ENCODE assay signal across 4 cellular contexts in genomic region chr1:201093561-201093960, GRCh38. TPM values are rescaled to one million over a fixed set of nuclear protein-coding genes. Genes with fewer than 3 reads are reported as not detected.
"Had no signal": no experiment of that assay in that cellular context is flagged by ENCODE, and none has a peak within 500 bp of the region (broad histone marks: within the 10 kb centered on the region; RNA-seq: fewer than 3 reads in every experiment).

No MANE protein-coding gene starts in this region.

- H3K4me3 ChIP-seq: GM12878 had no signal

- ATAC-seq: GM12878 had no signal

- DNase-seq: GDM1, GF-D8 had no signal

RNA-seq across cellular contexts. Expression of gene CACNA1S, which starts 18.7 kb away (rescaled TPM):
- total RNA-seq: G401 had no signal

RNA-seq across cellular contexts. Expression of gene ASCL5, which starts 33.4 kb away (rescaled TPM):
- total RNA-seq: GM12878 had no signal
